Comparison of ENCODE assay signal across 10 cellular contexts in genomic region chr5:60490597-60491166, GRCh38.
"Had no signal": no experiment of that assay in that cellular context is flagged by ENCODE, and none has a peak within 500 bp of the region (broad histone marks: within the 10 kb centered on the region; RNA-seq: fewer than 3 reads in every experiment).

No MANE protein-coding gene starts in this region.

- FAIRE-seq: small intestine had no signal

- H3K4me1 ChIP-seq: parathyroid adenoma had no signal

- H3K4me3 Mint-ChIP-seq: activated naive CD4-positive, alpha-beta T cell treated with anti-CD3 and anti-CD28 coated beads, Interleukin-2, amount 50 U/mL, for 24 hours had no signal

- H3K4me1 Mint-ChIP-seq: activated naive CD4-positive, alpha-beta T cell treated with anti-CD3 and anti-CD28 coated beads, Interleukin-2, amount 50 U/mL, for 24 hours had no signal

- DNase-seq: activated CD4-positive, alpha-beta T cell treated with anti-CD3 and anti-CD28 coated beads, Interleukin-2, amount 50 U/mL, for 4 hours; activated T-cell treated with anti-CD3 and anti-CD28 coated beads, Interleukin-2, amount 50 U/mL, for 1 hour; amniotic stem cell; effector CD4-positive, alpha-beta T cell; hippocampal formation; kidney glomerular epithelial cell; mesendoderm; small intestine had no signal

- H3K27ac ChIP-seq: parathyroid adenoma had no signal

- H3K9ac ChIP-seq: parathyroid adenoma had no signal

- H3K36me3 Mint-ChIP-seq: activated naive CD4-positive, alpha-beta T cell treated with anti-CD3 and anti-CD28 coated beads, Interleukin-2, amount 50 U/mL, for 24 hours had no signal

- H3K27ac Mint-ChIP-seq: activated naive CD4-positive, alpha-beta T cell treated with anti-CD3 and anti-CD28 coated beads, Interleukin-2, amount 50 U/mL, for 24 hours had no signal

- H3K27me3 Mint-ChIP-seq: activated naive CD4-positive, alpha-beta T cell treated with anti-CD3 and anti-CD28 coated beads, Interleukin-2, amount 50 U/mL, for 24 hours had no signal

- H3K9me3 Mint-ChIP-seq: activated naive CD4-positive, alpha-beta T cell treated with anti-CD3 and anti-CD28 coated beads, Interleukin-2, amount 50 U/mL, for 24 hours had no signal
